Comparison of ENCODE assay signal across 8 cellular contexts in the genomic region with DNA sequence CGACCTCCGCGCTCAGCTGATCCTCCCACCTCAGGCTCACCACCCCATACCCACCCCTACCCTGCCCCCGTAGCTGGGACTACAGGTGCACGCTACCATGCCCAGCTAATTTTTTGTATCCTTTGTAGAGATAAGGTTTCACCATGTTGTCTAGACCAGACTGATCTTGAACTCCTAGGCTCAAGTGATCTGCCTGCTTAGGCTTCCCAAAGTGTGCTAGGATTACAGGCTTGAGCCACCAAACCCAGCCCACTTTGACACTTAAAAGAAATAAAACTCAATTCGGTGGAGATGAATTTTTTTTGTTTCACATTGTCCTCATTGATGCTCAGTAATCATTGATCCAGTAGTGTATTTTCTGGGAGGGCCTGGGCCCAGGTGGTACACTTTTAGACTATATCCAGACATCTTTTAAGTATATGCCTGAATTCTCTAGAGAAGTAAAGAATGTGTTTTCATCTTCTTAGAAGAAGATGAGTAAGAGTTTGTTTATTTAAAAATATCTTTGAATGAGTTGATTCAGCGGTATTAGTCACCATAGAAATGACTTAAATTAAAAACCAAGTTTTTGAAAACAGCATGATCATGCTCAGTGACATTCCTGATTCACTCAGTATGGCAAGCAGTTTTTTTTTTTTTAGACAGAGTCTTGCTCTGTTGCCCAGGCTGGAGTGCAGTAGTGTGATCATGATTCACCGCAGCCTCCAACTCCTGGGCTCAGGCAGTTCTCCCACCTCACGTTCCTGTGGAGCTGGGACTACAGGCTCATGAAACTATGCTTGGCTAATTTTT. TPM values are rescaled to one million over a fixed set of nuclear protein-coding genes. Genes with fewer than 3 reads are reported as not detected.
DNase-seq lines count a peak whose midpoint lies in the region; ATAC-seq and TF ChIP-seq lines count a peak whose summit lies in the region.

No MANE protein-coding gene starts in this region.

- H3K27me3 ChIP-seq in mesenchymal stem cell (ENCODE audit: control insufficient read depth in 1 of 2, insufficient read depth in 1 of 2, low read length in 2 of 2): no peaks in the 10 kb centered on the region

- H2BK5ac ChIP-seq in mesenchymal stem cell (ENCODE audit: low read depth, low read length, poor library complexity, severe bottlenecking): no peak overlapping the region

- DNase-seq in AG09319 (ENCODE audit: extremely low read depth, low read depth) (peak; percentile 43), amniotic epithelial cell (ENCODE audit: low read depth) (peak; percentile 93), mesenchymal stem cell (peak; percentile 87), DMS153 treated with DMSO at 0.1 percent for 48 hours (lab: John Stamatoyannopoulos, UW; ENCODE audit: unreplicated experiment) (no peak)
- DNase-seq in effector CD4-positive, alpha-beta T cell: no peak

- no peak overlapping the region for H2BK15ac ChIP-seq in mesenchymal stem cell (ENCODE audit: low read depth, poor library complexity, severe bottlenecking)

- no peak overlapping the region for H3K4ac ChIP-seq in mesenchymal stem cell (ENCODE audit: low read depth in 1 of 2, low read length in 2 of 2)

- H3K18ac ChIP-seq in mesenchymal stem cell (ENCODE audit: low read depth in 1 of 2, low read length in 2 of 2): no peak overlapping the region

- no peak overlapping the region for H2AK5ac ChIP-seq in mesenchymal stem cell (ENCODE audit: low read length, severe bottlenecking)

- H4K91ac ChIP-seq in mesenchymal stem cell (ENCODE audit: low read length): no peak overlapping the region

- H3K9me3 ChIP-seq in mesenchymal stem cell (ENCODE audit: control insufficient read depth, low read length): no peaks in the 10 kb centered on the region

- no peak overlapping the region for H2BK120ac ChIP-seq in mesenchymal stem cell (ENCODE audit: low read depth, low read length)

- peak overlapping the region in 1 of 4 donors; percentile 73 for H3K4me3 Mint-ChIP-seq in IgD-negative memory B cell

- H3K79me1 ChIP-seq in mesenchymal stem cell (replicated peaks; ENCODE audit: low read length, poor library complexity, severe bottlenecking): no peaks in the 10 kb centered on the region

- H3K4me1 ChIP-seq in mesenchymal stem cell (ENCODE audit: control insufficient read depth, insufficient read depth, low read depth, low read length): peaks cover 7% of the 10 kb centered on the region

- ATAC-seq in GM19397 (IDR thresholded peaks at IDR 0.05; ENCODE audit: unreplicated experiment) (no peak), GM18519 (IDR thresholded peaks at IDR 0.05; ENCODE audit: low FRiP score, unreplicated experiment) (no peak)

- H3K4me2 ChIP-seq in mesenchymal stem cell (ENCODE audit: low read length, poor library complexity, severe bottlenecking): no peak overlapping the region

- 70% methylated on average over 7 of the region's 9 CpGs for WGBS in mesenchymal stem cell

- H3K27ac ChIP-seq in mesenchymal stem cell (ENCODE audit: low read length, poor library complexity, severe bottlenecking): peak overlapping the region; percentile 82

- no peak overlapping the region for H4K8ac ChIP-seq in mesenchymal stem cell (ENCODE audit: low read length)

- peaks cover 22 to 38% (median 36%) of the 10 kb centered on the region in 3 donors for H3K4me1 Mint-ChIP-seq in IgD-negative memory B cell

- no peak overlapping the region for H2AFZ ChIP-seq in mesenchymal stem cell (ENCODE audit: low read depth, low read length)

- H3K36me3 ChIP-seq in mesenchymal stem cell (ENCODE audit: control insufficient read depth in 1 of 2, insufficient read depth in 2 of 2, low read depth in 1 of 2, low read length in 2 of 2): no peaks in the 10 kb centered on the region

- no peak overlapping the region for H3K14ac ChIP-seq in mesenchymal stem cell (ENCODE audit: low read length in 2 of 2)

- TF ChIP-seq CTCF in AG09319 (IDR thresholded peaks at IDR 0.05; ENCODE audit: low read depth, low read length): no peak

- H3K27ac Mint-ChIP-seq in IgD-negative memory B cell: peak overlapping the region in 2 of 3 donors; percentile 45 to 59

- H3K27me3 Mint-ChIP-seq in IgD-negative memory B cell: no peaks in the 10 kb centered on the region

- no peak overlapping the region for H3K4me3 ChIP-seq in mesenchymal stem cell (ENCODE audit: insufficient read depth in 1 of 2, low read depth in 1 of 2, low read length in 2 of 2)

- peak overlapping the region; percentile 87 for H3K9ac ChIP-seq in mesenchymal stem cell (ENCODE audit: low read length)

- no peak overlapping the region for H3K23ac ChIP-seq in mesenchymal stem cell (ENCODE audit: low read length in 2 of 2)

- no peak overlapping the region for H2BK12ac ChIP-seq in mesenchymal stem cell (ENCODE audit: low read length in 2 of 2)

- no peaks in the 10 kb centered on the region for H3K9me3 Mint-ChIP-seq in IgD-negative memory B cell

- H3K36me3 Mint-ChIP-seq in IgD-negative memory B cell: peaks cover 7% of the 10 kb centered on the region

RNA-seq across cellular contexts. Expression of a gene that starts 57.8 kb away (rescaled TPM):
- polyA plus RNA-seq in IgD-negative memory B cell: 78.9 TPM
- 4.3 TPM for polyA plus RNA-seq in mesenchymal stem cell (2013, experiment 1 of 2)
- 4.4 TPM for polyA plus RNA-seq in mesenchymal stem cell (2013, experiment 2 of 2)

Comparison
In these comparisons a context has a peak if more than half of its experiments do, and no peak if none do; other contexts are left out.
1. DNase-seq: peak in AG09319 (single experiment), amniotic epithelial cell (single experiment) and mesenchymal stem cell (single experiment); none in effector CD4-positive, alpha-beta T cell (single experiment) and DMS153 treated with DMSO at 0.1 percent for 48 hours (single experiment).